ENCODE assay signal across 23 cellular contexts in the genomic region with DNA sequence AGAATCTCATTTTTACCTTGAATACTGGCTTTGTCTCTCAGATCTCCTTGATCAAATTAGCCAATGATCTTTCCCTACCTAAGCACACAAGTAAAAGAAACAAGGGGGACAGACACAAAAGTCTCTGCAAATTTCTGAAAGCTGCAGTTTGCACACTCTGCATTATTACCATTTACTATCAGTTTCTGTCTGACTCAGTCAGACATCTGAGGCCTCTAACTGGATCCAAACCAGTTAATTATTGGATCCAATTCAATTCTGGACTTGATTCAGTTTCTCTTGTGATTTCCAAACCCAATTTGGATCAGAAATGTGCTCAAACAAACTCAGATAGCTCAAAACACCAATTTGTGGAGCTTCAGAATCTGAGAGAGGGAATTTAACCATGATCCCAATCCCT. TPM values are rescaled to one million over a fixed set of nuclear protein-coding genes. Genes with fewer than 3 reads are reported as not detected.
"Had no signal": no experiment of that assay in that cellular context is flagged by ENCODE, and none has a peak within 500 bp of the region (broad histone marks: within the 10 kb centered on the region; RNA-seq: fewer than 3 reads in every experiment).

No MANE protein-coding gene starts in this region.

- H3K4me3 ChIP-seq: mucosa of descending colon, pancreas, smooth muscle cell, thyroid gland had no signal

- H3K36me3 ChIP-seq: neutrophil, pancreas, thyroid gland had no signal

- H3K27me3 ChIP-seq: pancreas, thyroid gland had no signal

- H3K27ac Mint-ChIP-seq: effector memory CD8-positive, alpha-beta T cell; mesothelial cell of epicardium; naive B cell; natural killer cell treated with Interleukin-12 subunit alpha and Interleukin-12 subunit beta and Interleukin-15 and Interleukin-18, amount 100 ng/mL, for 72 hours; type B pancreatic cell had no signal

- H3K27ac ChIP-seq: neutrophil, pancreas, thyroid gland had no signal

- H3K36me3 Mint-ChIP-seq: mesothelial cell of epicardium; naive B cell; natural killer cell treated with Interleukin-12 subunit alpha and Interleukin-12 subunit beta and Interleukin-15 and Interleukin-18, amount 100 ng/mL, for 72 hours; type B pancreatic cell had no signal

- DNase-seq: cortex of kidney; effector memory CD8-positive, alpha-beta T cell; mesenchymal stem cell; mucosa of descending colon; naive B cell; pancreas; retina; stimulated activated CD4-positive, alpha-beta T cell treated with anti-CD3 and anti-CD28 coated beads, Interleukin-12 subunit alpha, Interleukin-12 subunit beta, amount 100 ng/mL, for 4 hours; stimulated activated CD4-positive, alpha-beta T cell treated with anti-CD3 and anti-CD28 coated beads, Interleukin-1b, Interleukin-23, amount 100 ng/mL, for 48 hours; stimulated activated CD4-positive, alpha-beta T cell treated with anti-CD3 and anti-CD28 coated beads, Interleukin-4, amount 100 ng/mL, for 1 hour; stimulated activated CD8-positive, alpha-beta memory T cell treated with anti-CD3 and anti-CD28 coated beads, Interleukin-4, amount 100 ng/mL, for 48 hours; stimulated activated naive CD4-positive, alpha-beta T cell; stimulated activated naive CD8-positive, alpha-beta T cell treated with anti-CD3 and anti-CD28 coated beads, Interleukin-15, amount 100 ng/mL, for 72 hours; thyroid gland had no signal

- H3K9me3 Mint-ChIP-seq: effector memory CD8-positive, alpha-beta T cell; mesothelial cell of epicardium; natural killer cell treated with Interleukin-12 subunit alpha and Interleukin-12 subunit beta and Interleukin-15 and Interleukin-18, amount 100 ng/mL, for 72 hours; stimulated activated naive CD8-positive, alpha-beta T cell treated with anti-CD3 and anti-CD28 coated beads, Interleukin-15, amount 100 ng/mL, for 72 hours had no signal

- H3K9me3 ChIP-seq: mucosa of descending colon, neutrophil, pancreas, thyroid gland had no signal

- H3K4me1 ChIP-seq: pancreas, thyroid gland had no signal

- H3K4me2 ChIP-seq: smooth muscle cell had no signal

- ATAC-seq: effector memory CD8-positive, alpha-beta T cell; mucosa of descending colon; natural killer cell treated with Interleukin-12 subunit alpha and Interleukin-12 subunit beta and Interleukin-15 and Interleukin-18, amount 100 ng/mL, for 72 hours; pancreas; sciatic nerve; stimulated activated naive CD8-positive, alpha-beta T cell treated with anti-CD3 and anti-CD28 coated beads, Interleukin-15, amount 100 ng/mL, for 72 hours had no signal

RNA-seq across cellular contexts. Expression of a gene that starts 16.6 kb away (rescaled TPM):
- total RNA-seq: dermis microvascular lymphatic vessel endothelial cell; mesothelial cell of epicardium; natural killer cell treated with Interleukin-12 subunit alpha and Interleukin-12 subunit beta and Interleukin-15 and Interleukin-18, amount 100 ng/mL, for 72 hours; neural crest cell had no signal

RNA-seq across cellular contexts. Expression of a gene that starts 31.6 kb away (rescaled TPM):
- total RNA-seq: natural killer cell treated with Interleukin-12 subunit alpha and Interleukin-12 subunit beta and Interleukin-15 and Interleukin-18, amount 100 ng/mL, for 72 hours; neural crest cell had no signal
- polyA plus RNA-seq: keratinocyte had no signal
